ENCODE assay signal across 1 cellular context in the genomic region with DNA sequence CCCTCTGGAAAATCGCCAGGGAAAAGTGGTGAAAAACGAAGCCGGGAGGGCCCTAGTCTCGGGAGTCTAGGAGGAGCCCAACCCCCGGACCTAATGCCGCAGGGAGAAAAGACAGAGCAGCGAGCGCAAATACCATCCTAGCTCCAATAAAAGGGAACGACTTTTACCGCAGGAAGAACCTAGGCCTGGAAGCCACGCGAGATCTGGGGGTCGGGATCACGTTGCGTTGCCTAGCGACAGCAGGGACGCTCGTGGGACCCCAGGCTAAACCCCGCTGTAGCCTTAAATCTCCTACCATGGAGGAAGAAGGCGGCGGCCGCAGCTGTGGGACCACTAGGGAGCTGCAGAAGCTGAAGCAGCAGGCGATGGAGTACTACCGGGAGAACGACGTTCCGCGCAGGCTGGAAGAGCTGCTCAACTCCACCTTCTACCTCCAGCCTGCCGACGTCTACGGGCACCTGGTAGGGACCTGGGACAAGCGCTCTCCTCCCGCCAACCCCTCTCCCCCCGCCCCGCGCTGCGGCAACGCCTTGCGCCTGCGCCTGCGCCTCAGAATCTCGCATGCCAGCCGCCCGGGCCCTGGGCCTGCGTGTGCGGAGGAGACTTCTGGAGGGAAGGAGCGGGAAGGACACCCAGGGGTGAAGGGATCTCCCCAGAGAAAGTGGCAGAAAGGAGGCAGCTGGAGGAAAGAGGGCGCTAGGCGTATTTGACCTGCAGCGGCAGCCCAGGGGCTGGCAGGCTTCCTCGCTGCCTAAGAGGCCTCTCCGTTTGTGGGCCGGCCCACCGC.
TF ChIP-seq lines count a peak whose summit lies in the region.

A gene with protein sequence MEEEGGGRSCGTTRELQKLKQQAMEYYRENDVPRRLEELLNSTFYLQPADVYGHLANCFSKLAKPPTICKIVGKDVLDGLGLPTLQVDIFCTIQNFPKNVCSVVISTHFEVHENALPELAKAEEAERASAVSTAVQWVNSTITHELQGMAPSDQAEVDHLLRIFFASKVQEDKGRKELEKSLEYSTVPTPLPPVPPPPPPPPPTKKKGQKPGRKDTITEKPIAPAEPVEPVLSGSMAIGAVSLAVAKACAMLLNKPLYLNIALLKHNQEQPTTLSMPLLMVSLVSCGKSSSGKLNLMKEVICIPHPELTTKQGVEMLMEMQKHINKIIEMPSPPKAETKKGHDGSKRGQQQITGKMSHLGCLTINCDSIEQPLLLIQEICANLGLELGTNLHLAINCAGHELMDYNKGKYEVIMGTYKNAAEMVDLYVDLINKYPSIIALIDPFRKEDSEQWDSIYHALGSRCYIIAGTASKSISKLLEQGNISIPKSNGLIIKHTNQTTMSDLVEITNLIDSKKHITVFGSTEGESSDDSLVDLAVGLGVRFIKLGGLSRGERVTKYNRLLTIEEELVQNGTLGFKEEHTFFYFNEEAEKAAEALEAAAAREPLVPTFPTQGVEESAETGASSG (plus strand): TSS at position 229 of the 787 bp plus-strand sequence. CDS start 68 bp downstream, at position 297.

TF ChIP-seq in liver, 16 proteins besides CTCF, POLR2A, EP300 and RAD21 (continued from another document):
- TF ChIP-seq, protein P1, sequence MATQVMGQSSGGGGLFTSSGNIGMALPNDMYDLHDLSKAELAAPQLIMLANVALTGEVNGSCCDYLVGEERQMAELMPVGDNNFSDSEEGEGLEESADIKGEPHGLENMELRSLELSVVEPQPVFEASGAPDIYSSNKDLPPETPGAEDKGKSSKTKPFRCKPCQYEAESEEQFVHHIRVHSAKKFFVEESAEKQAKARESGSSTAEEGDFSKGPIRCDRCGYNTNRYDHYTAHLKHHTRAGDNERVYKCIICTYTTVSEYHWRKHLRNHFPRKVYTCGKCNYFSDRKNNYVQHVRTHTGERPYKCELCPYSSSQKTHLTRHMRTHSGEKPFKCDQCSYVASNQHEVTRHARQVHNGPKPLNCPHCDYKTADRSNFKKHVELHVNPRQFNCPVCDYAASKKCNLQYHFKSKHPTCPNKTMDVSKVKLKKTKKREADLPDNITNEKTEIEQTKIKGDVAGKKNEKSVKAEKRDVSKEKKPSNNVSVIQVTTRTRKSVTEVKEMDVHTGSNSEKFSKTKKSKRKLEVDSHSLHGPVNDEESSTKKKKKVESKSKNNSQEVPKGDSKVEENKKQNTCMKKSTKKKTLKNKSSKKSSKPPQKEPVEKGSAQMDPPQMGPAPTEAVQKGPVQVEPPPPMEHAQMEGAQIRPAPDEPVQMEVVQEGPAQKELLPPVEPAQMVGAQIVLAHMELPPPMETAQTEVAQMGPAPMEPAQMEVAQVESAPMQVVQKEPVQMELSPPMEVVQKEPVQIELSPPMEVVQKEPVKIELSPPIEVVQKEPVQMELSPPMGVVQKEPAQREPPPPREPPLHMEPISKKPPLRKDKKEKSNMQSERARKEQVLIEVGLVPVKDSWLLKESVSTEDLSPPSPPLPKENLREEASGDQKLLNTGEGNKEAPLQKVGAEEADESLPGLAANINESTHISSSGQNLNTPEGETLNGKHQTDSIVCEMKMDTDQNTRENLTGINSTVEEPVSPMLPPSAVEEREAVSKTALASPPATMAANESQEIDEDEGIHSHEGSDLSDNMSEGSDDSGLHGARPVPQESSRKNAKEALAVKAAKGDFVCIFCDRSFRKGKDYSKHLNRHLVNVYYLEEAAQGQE (IDR thresholded peaks at IDR 0.05), result no peak
- no peak for TF ChIP-seq RXRA (IDR thresholded peaks at IDR 0.05)
- TF ChIP-seq GABPA (IDR thresholded peaks at IDR 0.05 in 1 of 2, conservative IDR thresholded peaks at IDR 0.05 in 1 of 2), result no peak
- TF ChIP-seq YY1 (IDR thresholded peaks at IDR 0.05), result peak; percentile 54
- TF ChIP-seq FOXA1 (IDR thresholded peaks at IDR 0.05), result no peak
- TF ChIP-seq, protein P2, sequence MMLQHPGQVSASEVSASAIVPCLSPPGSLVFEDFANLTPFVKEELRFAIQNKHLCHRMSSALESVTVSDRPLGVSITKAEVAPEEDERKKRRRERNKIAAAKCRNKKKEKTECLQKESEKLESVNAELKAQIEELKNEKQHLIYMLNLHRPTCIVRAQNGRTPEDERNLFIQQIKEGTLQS (IDR thresholded peaks at IDR 0.05), result no peak
